11 cellular contexts compared by ENCODE assay signal in the genomic region with DNA sequence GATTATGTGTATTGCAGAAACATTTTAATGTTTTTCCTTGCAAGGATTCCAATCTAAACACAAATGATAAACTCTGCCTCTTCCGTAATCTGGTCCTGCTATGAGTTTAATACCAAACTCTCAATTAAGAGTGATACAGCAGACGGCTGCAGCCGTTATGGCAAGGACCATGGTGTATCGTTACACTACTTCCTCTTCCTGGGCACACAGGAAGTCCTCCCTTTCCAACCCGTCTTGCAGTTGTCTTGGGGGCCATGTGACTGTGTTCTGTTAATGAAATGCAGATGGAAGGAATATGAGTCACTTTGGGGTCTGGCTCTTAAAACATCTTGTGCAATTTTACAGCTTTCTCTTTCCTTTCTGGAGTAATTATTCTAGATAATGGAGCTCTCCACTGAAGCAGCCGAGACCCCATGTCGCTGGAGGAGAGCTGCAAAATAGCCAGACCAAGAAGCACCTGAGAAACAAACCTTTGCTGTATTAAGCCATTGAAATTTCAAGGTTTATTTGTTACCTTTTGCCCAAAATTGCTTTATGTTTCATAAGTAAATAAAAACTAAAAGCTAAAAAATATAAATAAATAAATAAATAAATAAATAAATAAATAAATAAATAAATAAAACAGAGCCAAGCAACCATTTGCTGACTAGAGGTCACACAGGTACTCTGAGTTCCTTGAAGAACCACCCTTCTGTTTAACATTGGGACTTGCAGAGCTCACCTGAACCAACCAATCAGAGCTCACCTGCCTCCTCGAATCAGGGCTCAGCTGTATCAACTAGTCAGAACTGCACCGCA.
DNase-seq lines count a peak whose midpoint lies in the region; ATAC-seq and TF ChIP-seq lines count a peak whose summit lies in the region.
"Had no signal": no experiment of that assay in that cellular context is flagged by ENCODE, and none has a peak within 500 bp of the region (broad histone marks: within the 10 kb centered on the region; RNA-seq: fewer than 3 reads in every experiment).

No MANE protein-coding gene starts in this region.

- no peaks in the 10 kb centered on the region for H3K4me1 ChIP-seq in HEK293 (ENCODE audit: control insufficient read depth, insufficient read depth, low read length)
- H3K4me1 ChIP-seq in SK-N-SH (ENCODE audit: control insufficient read depth in 1 of 2, insufficient read depth in 2 of 2, low read depth in 1 of 2, low read length in 1 of 2), result no peaks in the 10 kb centered on the region

- H3K4me3 ChIP-seq in HEK293 (ENCODE audit: low read depth, low read length) (no peak overlapping the region), SK-N-SH (ENCODE audit: low read depth in 2 of 2, low read length in 1 of 2) (no peak overlapping the region), foreskin fibroblast (ENCODE audit: low read depth in 1 of 2, low read length in 2 of 2) (peak overlapping the region in 1 of 2 donors; percentile 33)

- no peaks in the 10 kb centered on the region; the same call in 1 of the 2 replicates for H3K27me3 ChIP-seq in SK-N-SH (ENCODE audit: insufficient read depth)

- H3K27ac Mint-ChIP-seq in natural killer cell, result no peak overlapping the region

- H4K20me1 ChIP-seq in SK-N-SH (ENCODE audit: insufficient read depth), result no peaks in the 10 kb centered on the region

- H3K9me3 ChIP-seq in HEK293 (ENCODE audit: control insufficient read depth, insufficient read depth, low read depth, low read length) (no peaks in the 10 kb centered on the region; the same call in 1 of the 2 replicates), SK-N-SH (no peaks in the 10 kb centered on the region)

- no peaks in the 10 kb centered on the region for H3K9me3 Mint-ChIP-seq in natural killer cell

- intact Hi-C loops in natural killer cell (cut with micrococcal nuclease), result no loop called here

- H3K27ac ChIP-seq in HEK293 (ENCODE audit: extremely low read depth, low read depth, low read length) (no peak overlapping the region), SK-N-SH (ENCODE audit: low read depth in 2 of 2, low read length in 1 of 2) (no peak overlapping the region)

- H3F3A ChIP-seq in SK-N-SH (replicated peaks; ENCODE audit: insufficient read depth), result no peaks in the 10 kb centered on the region

- TF ChIP-seq EP300 in SK-N-SH (IDR thresholded peaks at IDR 0.05; ENCODE audit: borderline replicate concordance in 1 of 2, low read depth in 1 of 2, low read length in 1 of 2), result no peak

- TF ChIP-seq CTCF in HEK293 (tag by site-specific recombination; IDR thresholded peaks at IDR 0.05) (no peak), SK-N-SH (IDR thresholded peaks at IDR 0.05) (no peak), foreskin fibroblast (IDR thresholded peaks at IDR 0.05; ENCODE audit: low read depth, low read length) (no peak), natural killer cell (IDR thresholded peaks at IDR 0.05) (no peak)

- H3K36me3 ChIP-seq in HEK293 (ENCODE audit: control insufficient read depth in 2 of 2, insufficient read depth in 1 of 2, low read length in 2 of 2), result no peaks in the 10 kb centered on the region
- H3K36me3 ChIP-seq in SK-N-SH (replicated peaks in 1 of 2; ENCODE audit: control insufficient read depth in 1 of 2, insufficient read depth in 2 of 2, low read length in 1 of 2), result no peaks in the 10 kb centered on the region

- POLR2A ChIA-PET in HEK293 (lab: Yijun Ruan, JAX), result no interaction called here
- POLR2A ChIA-PET in SK-N-SH (lab: Yijun Ruan, JAX), result no interaction called here

- no peak overlapping the region for H2AFZ ChIP-seq in SK-N-SH (ENCODE audit: low read depth)

- H3K4me3 Mint-ChIP-seq in natural killer cell, result no peak overlapping the region

- WGBS in SK-N-SH (ENCODE audit: low lambda C conversion rate), result 63% methylated on average over 9 of the region's 9 CpGs

- no peaks in the 10 kb centered on the region for H3K9me2 ChIP-seq in SK-N-SH

- H3K4me2 ChIP-seq in SK-N-SH, result no peak overlapping the region

- peaks cover 0 to 8% of the 10 kb centered on the region in 2 donors for H3K27me3 Mint-ChIP-seq in natural killer cell (ENCODE audit: low read depth in 2 of 2)

- TF ChIP-seq RAD21 in SK-N-SH (IDR thresholded peaks at IDR 0.05; ENCODE audit: low read length), result no peak

- ATAC-seq in HG03196 (IDR thresholded peaks at IDR 0.05; ENCODE audit: unreplicated experiment), result no peak
- no peak for ATAC-seq in GM18861 (IDR thresholded peaks at IDR 0.05; ENCODE audit: unreplicated experiment)
- no peak for ATAC-seq in natural killer cell
- ATAC-seq in HG03139 (IDR thresholded peaks at IDR 0.05; ENCODE audit: unreplicated experiment), result no peak

- no peak overlapping the region for H3K9ac ChIP-seq in SK-N-SH

- H3K4me1 Mint-ChIP-seq in natural killer cell, result peaks cover 0 to 5% of the 10 kb centered on the region in 2 donors

- no peaks in the 10 kb centered on the region for H3K79me2 ChIP-seq in SK-N-SH (ENCODE audit: insufficient read depth)

- CTCF ChIA-PET in HEK293 (lab: Yijun Ruan, JAX), result interaction anchor here (1.8 kb wide), 1 partner anchor 16 kb away, joined by 7 read pairs; no protein-coding TSS in a partner anchor
- CTCF ChIA-PET in SK-N-SH (lab: Yijun Ruan, JAX), result no interaction called here

- DNase-seq in AG08396 (ENCODE audit: low spot score), result peak; percentile 9
- no peak for DNase-seq in SK-N-SH
- DNase-seq in foreskin fibroblast, result peak; percentile 88 to 90
- no peak for DNase-seq in natural killer cell
- DNase-seq: hypothalamus, NCI-H226, T-helper 1 cell had no signal

- H3K36me3 Mint-ChIP-seq in natural killer cell, result no peaks in the 10 kb centered on the region

TF ChIP-seq in HEK293, 187 proteins besides CTCF, POLR2A, EP300 and RAD21 (continues in another document):
- TF ChIP-seq ZEB2 (tag by site-specific recombination; IDR thresholded peaks at IDR 0.05) (no peak), ZNF2 (tag by site-specific recombination; IDR thresholded peaks at IDR 0.05) (no peak), ZNF266 (tag by site-specific recombination; IDR thresholded peaks at IDR 0.05; ENCODE audit: low read depth) (no peak), ZNF157 (tag by site-specific recombination; IDR thresholded peaks at IDR 0.05) (no peak), ZNF146 (tag by site-specific recombination; IDR thresholded peaks at IDR 0.05) (no peak), ZNF560 (tag by site-specific recombination; IDR thresholded peaks at IDR 0.05; ENCODE audit: borderline replicate concordance) (peak; percentile 58; the same call in 1 of the 2 replicates), ZNF24 (tag by site-specific recombination; IDR thresholded peaks at IDR 0.05) (no peak), ZNF777 (tag by site-specific recombination; IDR thresholded peaks at IDR 0.05; ENCODE audit: borderline replicate concordance) (no peak), ZNF544 (tag by site-specific recombination; IDR thresholded peaks at IDR 0.05) (no peak), WT1 (tag by site-specific recombination; IDR thresholded peaks at IDR 0.05) (no peak), ZNF785 (tag by site-specific recombination; IDR thresholded peaks at IDR 0.05) (no peak), ZBTB7A (tag by site-specific recombination; IDR thresholded peaks at IDR 0.05; ENCODE audit: low read depth) (no peak)

TF ChIP-seq in SK-N-SH, 30 proteins besides CTCF, POLR2A, EP300 and RAD21:
- peak; percentile 64 for TF ChIP-seq TCF12 (IDR thresholded peaks at IDR 0.05)
- TF ChIP-seq GABPA (IDR thresholded peaks at IDR 0.05; ENCODE audit: low read depth), result peak; percentile 72
- no peak for TF ChIP-seq TEAD4 (IDR thresholded peaks at IDR 0.05; ENCODE audit: borderline replicate concordance, insufficient read depth)
- TF ChIP-seq JUND (IDR thresholded peaks at IDR 0.05), result no peak

Comparison
In these comparisons a context has a peak if more than half of its experiments do, and no peak if none do; other contexts are left out.
1. DNase-seq: peak in AG08396 (single experiment) and foreskin fibroblast (2 of 2); none in SK-N-SH (single experiment) and natural killer cell (single experiment).